1 cellular context compared by ENCODE assay signal in genomic region chr3:51968175-51968681, GRCh38.
A peak's percentile ranks its signal among the peaks of the same experiment; 100 is the strongest.
TF ChIP-seq lines count a peak whose summit lies in the region.

No MANE protein-coding gene starts in this region.

TF ChIP-seq in HEK293, 187 proteins besides CTCF, POLR2A, EP300 and RAD21 (continued from another document):
- TF ChIP-seq ZNF280D (tag by site-specific recombination; IDR thresholded peaks at IDR 0.05) (no peak), ZFHX2 (tag by site-specific recombination; conservative IDR thresholded peaks at IDR 0.05) (peak; percentile 65), TSHZ1 (tag by site-specific recombination; IDR thresholded peaks at IDR 0.05; ENCODE audit: borderline replicate concordance) (no peak), GLIS1 (tag by site-specific recombination; IDR thresholded peaks at IDR 0.05) (peak; percentile 40; the same call in 1 of the 2 replicates), ZNF223 (tag by site-specific recombination; IDR thresholded peaks at IDR 0.05) (no peak), EGR2 (tag by site-specific recombination; IDR thresholded peaks at IDR 0.05; ENCODE audit: low read depth) (peak; percentile 61), ZNF140 (tag by site-specific recombination; IDR thresholded peaks at IDR 0.05) (no peak), PATZ1 (tag by site-specific recombination; IDR thresholded peaks at IDR 0.05) (0 out of 2 replicates have a peak, but pooled peaks have one; percentile 54), ZBTB20 (tag by site-specific recombination; IDR thresholded peaks at IDR 0.05) (peak; percentile 14; the same call in 1 of the 2 replicates), ZNF768 (tag by site-specific recombination; IDR thresholded peaks at IDR 0.05) (no peak), ZFP69B (tag by site-specific recombination; IDR thresholded peaks at IDR 0.05) (0 out of 2 replicates have a peak, but pooled peaks have one; percentile 28), ZNF23 (tag by site-specific recombination; IDR thresholded peaks at IDR 0.05; ENCODE audit: borderline replicate concordance) (no peak), PRDM10 (tag by site-specific recombination; IDR thresholded peaks at IDR 0.05) (peak; percentile 69), REST (tag by site-specific recombination; IDR thresholded peaks at IDR 0.05) (no peak), ZBTB10 (tag by site-specific recombination; IDR thresholded peaks at IDR 0.05) (0 out of 2 replicates have a peak, but pooled peaks have one; percentile 0), ZNF335 (tag by site-specific recombination; conservative IDR thresholded peaks at IDR 0.05) (peak; percentile 6; the same call in 1 of the 2 replicates), ZNF37A (tag by site-specific recombination; IDR thresholded peaks at IDR 0.05) (no peak), ZSCAN30 (tag by site-specific recombination; IDR thresholded peaks at IDR 0.05) (no peak), ZNF157 (tag by site-specific recombination; IDR thresholded peaks at IDR 0.05) (no peak), HOXC10 (CRISPR knock-in tag; IDR thresholded peaks at IDR 0.05) (no peak), ZNF324 (tag by site-specific recombination; IDR thresholded peaks at IDR 0.05) (no peak), ZNF629 (tag by site-specific recombination; IDR thresholded peaks at IDR 0.05) (no peak), ZNF677 (tag by site-specific recombination; IDR thresholded peaks at IDR 0.05) (no peak), ZNF645 (tag by site-specific recombination; IDR thresholded peaks at IDR 0.05) (no peak), SP7 (tag by site-specific recombination; IDR thresholded peaks at IDR 0.05) (no peak), ZBTB17 (tag by site-specific recombination; IDR thresholded peaks at IDR 0.05) (no peak), ZNF692 (tag by site-specific recombination; IDR thresholded peaks at IDR 0.05) (0 out of 2 replicates have a peak, but pooled peaks have one; percentile 51), ZNF214 (tag by site-specific recombination; IDR thresholded peaks at IDR 0.05; ENCODE audit: borderline replicate concordance) (no peak)
